Comparison of ENCODE assay signal across 1 cellular context in genomic region chr10:22536620-22537019, GRCh38.
TF ChIP-seq lines count a peak whose summit lies in the region.

No MANE protein-coding gene starts in this region.

TF ChIP-seq in K562, 482 proteins besides CTCF, POLR2A, EP300 and RAD21 (continued from another document):
- TF ChIP-seq CEBPZ (IDR thresholded peaks at IDR 0.05; ENCODE audit: borderline replicate concordance, low read depth, low read length) = no peak
